In the genomic region with DNA sequence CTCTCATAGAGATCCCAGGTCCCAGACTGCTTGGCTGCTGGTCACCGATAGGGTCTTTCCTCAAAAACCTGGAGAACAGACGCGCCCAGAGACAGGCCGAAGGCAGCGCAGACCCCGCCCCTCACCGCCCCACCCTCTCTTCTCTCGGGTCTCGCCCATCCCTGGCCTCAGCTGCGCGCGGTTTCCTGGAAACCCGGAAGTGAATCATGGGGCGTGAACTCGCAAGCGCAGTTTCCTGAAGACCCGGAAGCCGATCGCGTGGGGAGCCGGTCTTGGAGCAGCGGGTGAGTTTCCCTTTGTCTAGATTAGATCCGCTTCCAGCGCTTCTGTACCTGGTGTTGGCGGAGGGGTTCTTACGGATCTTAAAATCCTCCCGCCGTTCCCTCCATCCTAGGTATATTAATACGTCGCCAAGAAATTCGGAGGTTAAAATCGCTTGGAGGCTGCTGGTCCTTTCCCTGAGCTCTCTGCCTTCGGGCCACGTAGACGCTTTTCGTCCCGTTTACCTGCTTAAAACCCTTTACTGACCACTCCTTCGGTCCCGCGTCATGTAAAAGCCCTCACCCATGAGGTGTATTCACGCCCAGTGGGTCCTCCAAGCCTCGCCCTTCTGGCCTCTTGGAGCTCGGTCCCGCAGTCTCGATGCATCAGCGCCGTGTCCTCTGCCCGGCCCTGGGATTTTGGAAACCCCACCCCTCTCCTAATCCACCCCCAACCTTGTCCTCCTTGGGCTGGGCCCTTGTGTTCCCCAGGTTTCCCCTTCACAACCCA, we compare ENCODE assay signal across 8 cellular contexts. TPM values are rescaled to one million over a fixed set of nuclear protein-coding genes. Genes with fewer than 3 reads are reported as not detected.
A peak's percentile ranks its signal among the peaks of the same experiment; 100 is the strongest.
DNase-seq lines count a peak whose midpoint lies in the region.

A gene (plus strand): TSS at position 230 of the 771 bp plus-strand sequence. CDS start 48,293 bp downstream, outside the sequence.

- no peaks in the 10 kb centered on the region for H3K4me1 ChIP-seq in SJCRH30
- H3K4me1 ChIP-seq in thymus (ENCODE audit: control insufficient read depth, insufficient read depth, low read length): no peaks in the 10 kb centered on the region

- peak within 1 kb of the TSS; percentile 30 for H3K27ac Mint-ChIP-seq in activated naive CD4-positive, alpha-beta T cell treated with anti-CD3 and anti-CD28 coated beads, Interleukin-2, amount 50 U/mL, for 24 hours

- WGBS in thymus: 7% methylated on average over 48 of the region's 48 CpGs

- H3K27me3 ChIP-seq in SJCRH30: no peaks in the 10 kb centered on the region
- H3K27me3 ChIP-seq in thymus (ENCODE audit: control insufficient read depth, insufficient read depth): no peaks in the 10 kb centered on the region

- H3K36me3 Mint-ChIP-seq in activated naive CD4-positive, alpha-beta T cell treated with anti-CD3 and anti-CD28 coated beads, Interleukin-2, amount 50 U/mL, for 24 hours: peaks cover 63% of the 10 kb centered on the region

- intact Hi-C loops in head of caudate nucleus (cut with DNase I): no loop called here
- intact Hi-C loops in posterior vena cava (cut with DNase I): no loop called here

- H3K4me1 Mint-ChIP-seq in activated naive CD4-positive, alpha-beta T cell treated with anti-CD3 and anti-CD28 coated beads, Interleukin-2, amount 50 U/mL, for 24 hours: peaks cover 17% of the 10 kb centered on the region

- peak within 1 kb of the TSS; percentile 67 for H3K4me3 ChIP-seq in SJCRH30
- peak within 1 kb of the TSS; percentile 39 for H3K4me3 ChIP-seq in thymus (ENCODE audit: low read length)

- H3K9me3 ChIP-seq in SJCRH30 (replicated peaks): peaks cover 8% of the 10 kb centered on the region; the same call in 1 of the 2 replicates
- peaks cover 15% of the 10 kb centered on the region for H3K9me3 ChIP-seq in thymus (ENCODE audit: control insufficient read depth)

- H3K27me3 Mint-ChIP-seq in activated naive CD4-positive, alpha-beta T cell treated with anti-CD3 and anti-CD28 coated beads, Interleukin-2, amount 50 U/mL, for 24 hours: peaks cover 6% of the 10 kb centered on the region

- peaks cover 6% of the 10 kb centered on the region; the same call in 1 of the 2 replicates for H3K36me3 ChIP-seq in SJCRH30
- H3K36me3 ChIP-seq in thymus (ENCODE audit: control insufficient read depth, insufficient read depth): no peaks in the 10 kb centered on the region

- H3K9me3 Mint-ChIP-seq in activated naive CD4-positive, alpha-beta T cell treated with anti-CD3 and anti-CD28 coated beads, Interleukin-2, amount 50 U/mL, for 24 hours: peaks cover 52% of the 10 kb centered on the region

- peak within 1 kb of the TSS; percentile 85 for H3K4me3 Mint-ChIP-seq in activated naive CD4-positive, alpha-beta T cell treated with anti-CD3 and anti-CD28 coated beads, Interleukin-2, amount 50 U/mL, for 24 hours

- H3K27ac ChIP-seq in SJCRH30 (peak within 1 kb of the TSS; percentile 44), thymus (ENCODE audit: low read depth) (no peak within 1 kb of the TSS)

- DNase-seq in EL (peak; percentile 87), SJCRH30 (peak; percentile 92 to 94), head of caudate nucleus (peak; percentile 62 to 93 (median 84)), posterior vena cava (ENCODE audit: low spot score) (peak; percentile 94), HT-29 (ENCODE audit: low spot score) (no peak), SKM-1 (lab: John Stamatoyannopoulos, UW; ENCODE audit: unreplicated experiment) (no peak)

RNA-seq across cellular contexts. Expression of the gene that starts here (rescaled TPM):
- total RNA-seq in SJCRH30 (2014; rRNA removed; shearing (Covaris generic)): 1.7 and 2.8 TPM in 2 replicates
- 1 to 10 TPM; 3.1 to 3.7 TPM for total RNA-seq in posterior vena cava
- polyA plus RNA-seq in thymus: 2.6 TPM
- total RNA-seq in HT-29 (2014; rRNA removed; shearing (Covaris generic)): not detected in 2 replicates

Comparison
In these comparisons a context has a peak if more than half of its experiments do, and no peak if none do; other contexts are left out.
1. DNase-seq: peak in EL (single experiment), SJCRH30 (2 of 2), head of caudate nucleus (42 of 42) and posterior vena cava (single experiment); none in HT-29 (single experiment) and SKM-1 (single experiment).